In genomic region chr7:95180-95862, GRCh38 we compare ENCODE assay signal across 16 cellular contexts.
A peak's percentile ranks its signal among the peaks of the same experiment; 100 is the strongest.
DNase-seq lines count a peak whose midpoint lies in the region; TF ChIP-seq lines count a peak whose summit lies in the region.
"Had no signal": no experiment of that assay in that cellular context is flagged by ENCODE, and none has a peak within 500 bp of the region (broad histone marks: within the 10 kb centered on the region; RNA-seq: fewer than 3 reads in every experiment).

No MANE protein-coding gene starts in this region.

- H3K27me3 ChIP-seq in breast epithelium (no peaks in the 10 kb centered on the region), adrenal gland (no peaks in the 10 kb centered on the region)

- H3K4me3 ChIP-seq in breast epithelium: no peak overlapping the region
- H3K4me3 ChIP-seq in fibroblast of the aortic adventitia (ENCODE audit: low read depth, low read length): no peak overlapping the region
- H3K4me3 ChIP-seq in adrenal gland: no peak overlapping the region

- H3K4me3 Mint-ChIP-seq in MCF 10A (ENCODE audit: unreplicated experiment): no peak overlapping the region
- H3K4me3 Mint-ChIP-seq: activated B cell treated with CpG ODN at 0.5 μM for 24 hours; activated CD8-positive, alpha-beta T cell treated with anti-CD3 and anti-CD28 coated beads, Interleukin-2, amount 10 ng/mL, durations not matched to agents 7 days and 5 days; CD8-positive, alpha-beta memory T cell; stimulated activated naive CD8-positive, alpha-beta T cell treated with anti-CD3 and anti-CD28 coated beads, Interleukin-15, Interleukin-2, amounts not matched to agents 100 ng/mL and 50 ng/mL, for 24 hours; T-helper 1 cell treated with Interleukin-12 subunit alpha and Interleukin-12 subunit beta and Interleukin-4 antibody, amounts not matched to agents 30 μg/mL and 1 μg/mL, for 36 hours had no signal

- H3K36me3 Mint-ChIP-seq in MCF 10A (ENCODE audit: insufficient read depth, unreplicated experiment): no peaks in the 10 kb centered on the region
- H3K36me3 Mint-ChIP-seq: CD8-positive, alpha-beta memory T cell had no signal

- CTCF ChIA-PET in MCF 10A (lab: Yijun Ruan, JAX): no interaction called here

- 80 to 85% (median 84%) methylated on average over 8 of the region's 8 CpGs for WGBS in adrenal gland, 4 donors

- no peak for TF ChIP-seq POLR2A in breast epithelium (IDR thresholded peaks at IDR 0.05)
- no peak for TF ChIP-seq POLR2A in adrenal gland (IDR thresholded peaks at IDR 0.05)

- DNase-seq in MCF 10A (ENCODE audit: unreplicated experiment): peak; percentile 68
- DNase-seq in breast epithelium (ENCODE audit: low spot score in 2 of 2): no peak
- peak; percentile 83 for DNase-seq in SW480 (ENCODE audit: low spot score)
- DNase-seq in fibroblast of the aortic adventitia (ENCODE audit: low read depth): peak; percentile 91
- DNase-seq in stromal cell of bone marrow (ENCODE audit: low read depth): peak; percentile 64
- no peak for DNase-seq in adrenal gland
- DNase-seq in NCI-H1092 (lab: John Stamatoyannopoulos, UW): no peak
- no peak for DNase-seq in NCI-H1930 (lab: John Stamatoyannopoulos, UW)
- DNase-seq: 8988T; activated B cell treated with CpG ODN at 0.5 μM for 24 hours; CD8-positive, alpha-beta memory T cell; NCI-H1048; NCI-H748 treated with DMSO at 0.1 percent for 48 hours had no signal

- intact Hi-C loops in MCF 10A (cut with micrococcal nuclease): no loop called here
- intact Hi-C loops in breast epithelium (cut with DNase I; ENCODE audit: low total_unique reads): no loop called here
- intact Hi-C loops in adrenal gland (cut with DNase I): no loop called here

- peaks cover 28% of the 10 kb centered on the region for H3K4me1 Mint-ChIP-seq in MCF 10A (ENCODE audit: insufficient read depth, unreplicated experiment)

- H3K9me3 Mint-ChIP-seq in MCF 10A (ENCODE audit: unreplicated experiment): no peaks in the 10 kb centered on the region
- H3K9me3 Mint-ChIP-seq: T-helper 1 cell treated with Interleukin-12 subunit alpha and Interleukin-12 subunit beta and Interleukin-4 antibody, amounts not matched to agents 30 μg/mL and 1 μg/mL, for 36 hours had no signal

- H3K36me3 ChIP-seq in breast epithelium (no peaks in the 10 kb centered on the region), adrenal gland (replicated peaks in 1 of 2) (no peaks in the 10 kb centered on the region)

- no peaks in the 10 kb centered on the region for H3K4me1 ChIP-seq in breast epithelium
- peaks cover under 1 to 2% of the 10 kb centered on the region in 2 donors for H3K4me1 ChIP-seq in adrenal gland (replicated peaks in 1 of 2)

- no peak overlapping the region for H3K27ac Mint-ChIP-seq in MCF 10A (ENCODE audit: low read depth, unreplicated experiment)
- H3K27ac Mint-ChIP-seq: activated B cell treated with CpG ODN at 0.5 μM for 24 hours; activated CD8-positive, alpha-beta T cell treated with anti-CD3 and anti-CD28 coated beads, Interleukin-2, amount 10 ng/mL, durations not matched to agents 7 days and 5 days; CD8-positive, alpha-beta memory T cell; stimulated activated naive CD8-positive, alpha-beta T cell treated with anti-CD3 and anti-CD28 coated beads, Interleukin-15, Interleukin-2, amounts not matched to agents 100 ng/mL and 50 ng/mL, for 24 hours; T-helper 1 cell treated with Interleukin-12 subunit alpha and Interleukin-12 subunit beta and Interleukin-4 antibody, amounts not matched to agents 30 μg/mL and 1 μg/mL, for 36 hours had no signal

- BruUV-seq in MCF 10A (replicated peaks; lab: Mats Ljungman, UMichigan): no TSS peak

- H3K27me3 Mint-ChIP-seq in MCF 10A (ENCODE audit: insufficient read depth, unreplicated experiment): no peaks in the 10 kb centered on the region

- TF ChIP-seq CTCF in MCF 10A (IDR thresholded peaks at IDR 0.05; ENCODE audit: unreplicated experiment): no peak
- no peak for TF ChIP-seq CTCF in breast epithelium (IDR thresholded peaks at IDR 0.05)
- TF ChIP-seq CTCF in fibroblast of the aortic adventitia (IDR thresholded peaks at IDR 0.05; ENCODE audit: insufficient read depth, low read length): no peak
- no peak for TF ChIP-seq CTCF in adrenal gland (IDR thresholded peaks at IDR 0.05)

- H3K9me3 ChIP-seq in breast epithelium (peaks cover 0 to 4% of the 10 kb centered on the region in 2 donors), adrenal gland (replicated peaks in 1 of 3) (no peaks in the 10 kb centered on the region)

- POLR2A ChIA-PET in MCF 10A (lab: Yijun Ruan, JAX): no interaction called here

- H3K27ac ChIP-seq in breast epithelium (no peak overlapping the region), adrenal gland (no peak overlapping the region)

Comparison
In these comparisons a context has a peak if more than half of its experiments do, and no peak if none do; other contexts are left out.
1. DNase-seq: peak in MCF 10A (single experiment), SW480 (single experiment), fibroblast of the aortic adventitia (single experiment) and stromal cell of bone marrow (single experiment); none in breast epithelium (0 of 2), adrenal gland (0 of 7), NCI-H1092 (single experiment) and NCI-H1930 (0 of 2).